Comparison of ENCODE assay signal across 4 cellular contexts in genomic region chr5:166649656-166650055, GRCh38.
"Had no signal": no experiment of that assay in that cellular context is flagged by ENCODE, and none has a peak within 500 bp of the region (broad histone marks: within the 10 kb centered on the region; RNA-seq: fewer than 3 reads in every experiment).

No MANE protein-coding gene starts in this region.

- ATAC-seq: GM23338, HepG2 had no signal

- H3K4me2 ChIP-seq: GM23338 had no signal

- H2AFZ ChIP-seq: GM23338 had no signal

- H3K4me3 ChIP-seq: GM23338 had no signal

- DNase-seq: H9, HCEC 1CT had no signal
